Comparison of ENCODE assay signal across 1 cellular context in genomic region chr20:5544175-5544574, GRCh38.
TF ChIP-seq lines count a peak whose summit lies in the region.

No MANE protein-coding gene starts in this region.

TF ChIP-seq in K562, 482 proteins besides CTCF, POLR2A, EP300 and RAD21 (continued from another document):
- TF ChIP-seq ZNF740 (CRISPR knock-in tag; IDR thresholded peaks at IDR 0.05) (no peak), ZNF740 (tag; IDR thresholded peaks at IDR 0.05) (no peak), DMBX1 (CRISPR knock-in tag; IDR thresholded peaks at IDR 0.05; ENCODE audit: borderline replicate concordance) (no peak), HNRNPH1 (optimal IDR thresholded peaks at IDR 0.05; ENCODE audit: low read depth, low read length) (no peak), SMAD3 (CRISPR knock-in tag; conservative IDR thresholded peaks at IDR 0.05) (no peak)
TF ChIP-seq in K562: peak in this region for 0.
